In genomic region chr19:34642241-34642640, GRCh38 we compare ENCODE assay signal across 30 cellular contexts.
"Had no signal": no experiment of that assay in that cellular context is flagged by ENCODE, and none has a peak within 500 bp of the region (broad histone marks: within the 10 kb centered on the region; RNA-seq: fewer than 3 reads in every experiment).

No MANE protein-coding gene starts in this region.

- ATAC-seq: activated naive CD4-positive, alpha-beta T cell treated with anti-CD3 and anti-CD28 coated beads, Interleukin-2, amount 50 U/mL, for 72 hours; activated naive CD8-positive, alpha-beta T cell treated with anti-CD3 and anti-CD28 coated beads, Interleukin-2, amount 50 U/mL, for 24 hours; activated T-cell treated with anti-CD3 and anti-CD28 coated beads, Interleukin-2, amount 50 U/mL, for 4 hours; activated T-cell treated with anti-CD3 and anti-CD28 coated beads, Interleukin-2, amount 50 U/mL, for 72 hours; activated T-helper 17 cell treated with anti-CD3 and anti-CD28 coated beads, Interleukin-2, amount 50 U/mL, for 72 hours; body of pancreas had no signal

- H3K9me3 ChIP-seq: adrenal gland, ascending aorta, body of pancreas, breast epithelium had no signal

- H3K36me3 ChIP-seq: adrenal gland, ascending aorta, brain microvascular endothelial cell, breast epithelium, cardiac muscle cell had no signal

- H3K27me3 ChIP-seq: adrenal gland, ascending aorta, body of pancreas, brain microvascular endothelial cell, breast epithelium, cardiac muscle cell had no signal

- H3K4me1 ChIP-seq: adrenal gland, ascending aorta, breast epithelium had no signal

- H3K27ac ChIP-seq: adrenal gland, ascending aorta, body of pancreas, brain microvascular endothelial cell, breast epithelium, cardiac muscle cell had no signal

- H3K4me3 ChIP-seq: adrenal gland, ascending aorta, body of pancreas, breast epithelium, cardiac muscle cell had no signal

- DNase-seq: activated effector memory CD4-positive, alpha-beta T cell treated with anti-CD3 and anti-CD28 coated beads, Interleukin-2, amount 50 U/mL, for 16 hours; activated effector memory CD4-positive, alpha-beta T cell treated with Interleukin-2 at 50 U/mL for 16 hours; activated gamma-delta T cell; activated gamma-delta T cell treated with Interleukin-2 at 50 U/mL for 16 hours; activated naive CD4-positive, alpha-beta T cell; activated naive CD4-positive, alpha-beta T cell treated with anti-CD3 and anti-CD28 coated beads for 36 hours; activated naive CD4-positive, alpha-beta T cell treated with anti-CD3 and anti-CD28 coated beads, Interleukin-2, amount 10 ng/mL, durations not matched to agents 7 days and 5 days; activated naive CD4-positive, alpha-beta T cell treated with anti-CD3 and anti-CD28 coated beads, Interleukin-2, amount 50 U/mL, for 16 hours; activated naive CD4-positive, alpha-beta T cell treated with Interleukin-2 at 50 U/mL for 16 hours; activated naive CD8-positive, alpha-beta T cell treated with anti-CD3 and anti-CD28 coated beads for 36 hours; activated naive CD8-positive, alpha-beta T cell treated with anti-CD3 and anti-CD28 coated beads, Interleukin-2, amount 10 ng/mL, durations not matched to agents 7 days and 5 days; activated naive CD8-positive, alpha-beta T cell treated with anti-CD3 and anti-CD28 coated beads, Interleukin-2, amount 50 U/mL, for 24 hours; activated T-cell treated with anti-CD3 and anti-CD28 coated beads, Interleukin-2, amount 50 U/mL, for 24 hours; activated T-cell treated with anti-CD3 and anti-CD28 coated beads, Interleukin-2, amount 50 U/mL, for 4 hours; activated T-cell treated with anti-CD3 and anti-CD28 coated beads, Interleukin-2, amount 50 U/mL, for 48 hours; activated T-cell treated with anti-CD3 and anti-CD28 coated beads, Interleukin-2, amount 50 U/mL, for 72 hours; adrenal gland; amniotic stem cell; amygdala; anterior cingulate cortex; body of pancreas; brain microvascular endothelial cell; caudate nucleus; central memory CD4-positive, alpha-beta T cell; cerebellar nuclear complex had no signal
